Comparison of ENCODE assay signal across 1 cellular context in genomic region chr3:105868745-105869530, GRCh38.
TF ChIP-seq lines count a peak whose summit lies in the region.

Gene CBLB (minus strand): TSS chr3:105869012. CDS start chr3:105867577, 1,435 bp downstream.

TF ChIP-seq in HepG2, 621 proteins besides CTCF, POLR2A, EP300 and RAD21 (continued from another document and continues in another):
- TF ChIP-seq HOMEZ (CRISPR knock-in tag; IDR thresholded peaks at IDR 0.05; ENCODE audit: low read depth) (0 out of 2 replicates have a peak, but pooled peaks have one; percentile 29), ZSCAN9 (CRISPR knock-in tag; IDR thresholded peaks at IDR 0.05; ENCODE audit: borderline replicate concordance) (0 out of 2 replicates have a peak, but pooled peaks have one; percentile 18), ZNF543 (CRISPR knock-in tag; IDR thresholded peaks at IDR 0.05) (no peak), ZNF441 (CRISPR knock-in tag; IDR thresholded peaks at IDR 0.05; ENCODE audit: borderline replicate concordance) (no peak), ZFP62 (CRISPR knock-in tag; IDR thresholded peaks at IDR 0.05) (no peak), ZBTB40 (IDR thresholded peaks at IDR 0.05) (no peak), ZBTB40 (CRISPR knock-in tag; IDR thresholded peaks at IDR 0.05) (peak; percentile 19; the same call in 1 of the 2 replicates), RORA (CRISPR knock-in tag; IDR thresholded peaks at IDR 0.05) (no peak), CCDC6 (CRISPR knock-in tag; IDR thresholded peaks at IDR 0.05) (peak; percentile 70), NKX3-1 (CRISPR knock-in tag; IDR thresholded peaks at IDR 0.05) (peak; percentile 68; the same call in 1 of the 2 replicates), MAFK (conservative IDR thresholded peaks at IDR 0.05 in 1 of 2, IDR thresholded peaks at IDR 0.05 in 1 of 2; ENCODE audit: low read length in 2 of 2) (no peak), ZNF547 (CRISPR knock-in tag; IDR thresholded peaks at IDR 0.05) (no peak), ZSCAN22 (CRISPR knock-in tag; IDR thresholded peaks at IDR 0.05) (peak; percentile 7; the same call in 1 of the 2 replicates), SNRNP70 (IDR thresholded peaks at IDR 0.05; ENCODE audit: low read depth, low read length) (no peak), KDM3A (CRISPR knock-in tag; IDR thresholded peaks at IDR 0.05; ENCODE audit: low read depth) (no peak), FOXC1 (CRISPR knock-in tag; IDR thresholded peaks at IDR 0.05; ENCODE audit: borderline replicate concordance) (no peak), MLXIP (CRISPR knock-in tag; IDR thresholded peaks at IDR 0.05; ENCODE audit: borderline replicate concordance) (no peak), ZNF777 (CRISPR knock-in tag; IDR thresholded peaks at IDR 0.05) (peak; percentile 95), RBM22 (optimal IDR thresholded peaks at IDR 0.05; ENCODE audit: low read length) (no peak), RELA (CRISPR knock-in tag; IDR thresholded peaks at IDR 0.05) (no peak), ARNT (IDR thresholded peaks at IDR 0.05) (no peak), ZNF580 (CRISPR knock-in tag; IDR thresholded peaks at IDR 0.05; ENCODE audit: borderline replicate concordance, low read depth) (peak; percentile 69; the same call in 1 of the 2 replicates), CBX1 (IDR thresholded peaks at IDR 0.05; ENCODE audit: low read depth) (peak; percentile 49), STAT6 (CRISPR knock-in tag; IDR thresholded peaks at IDR 0.05; ENCODE audit: borderline replicate concordance) (no peak), SP1 (IDR thresholded peaks at IDR 0.05) (no peak), SP1 (CRISPR knock-in tag; IDR thresholded peaks at IDR 0.05) (peak; percentile 85), ZNF350 (CRISPR knock-in tag; IDR thresholded peaks at IDR 0.05; ENCODE audit: borderline replicate concordance, low read depth) (peak; percentile 43; the same call in 1 of the 2 replicates), ZNF333 (CRISPR knock-in tag; IDR thresholded peaks at IDR 0.05; ENCODE audit: borderline replicate concordance) (no peak; the same call in 1 of the 2 replicates), ZNF256 (CRISPR knock-in tag; conservative IDR thresholded peaks at IDR 0.05) (0 out of 2 replicates have a peak, but pooled peaks have one; percentile 46), EED (CRISPR knock-in tag; IDR thresholded peaks at IDR 0.05) (0 out of 2 replicates have a peak, but pooled peaks have one; percentile 5), RCOR2 (CRISPR knock-in tag; IDR thresholded peaks at IDR 0.05) (no peak), ZNF687 (CRISPR knock-in tag; IDR thresholded peaks at IDR 0.05) (peak; percentile 72), ZNF709 (CRISPR knock-in tag; IDR thresholded peaks at IDR 0.05) (no peak), EHMT2 (IDR thresholded peaks at IDR 0.05; ENCODE audit: borderline replicate concordance, low read depth, low read length) (no peak), FLYWCH1 (CRISPR knock-in tag; IDR thresholded peaks at IDR 0.05) (no peak), DRAP1 (CRISPR knock-in tag; IDR thresholded peaks at IDR 0.05) (peak; percentile 30; the same call in 1 of the 2 replicates), RARA (CRISPR knock-in tag; IDR thresholded peaks at IDR 0.05) (peak; percentile 3; the same call in 1 of the 2 replicates), ZNF335 (CRISPR knock-in tag; IDR thresholded peaks at IDR 0.05) (peak; percentile 64; the same call in 1 of the 2 replicates), ZNF501 (CRISPR knock-in tag; IDR thresholded peaks at IDR 0.05) (0 out of 2 replicates have a peak, but pooled peaks have one; percentile 10), NCOA5 (CRISPR knock-in tag; IDR thresholded peaks at IDR 0.05) (no peak), SMAD1 (CRISPR knock-in tag; IDR thresholded peaks at IDR 0.05; ENCODE audit: borderline replicate concordance, low read depth) (peak; percentile 61; the same call in 1 of the 2 replicates), POLR2AphosphoS5 (IDR thresholded peaks at IDR 0.05; ENCODE audit: low read depth, low read length) (peak; percentile 68)
